ENCODE assay signal across 8 cellular contexts in genomic region chr5:671459-672328, GRCh38. TPM values are rescaled to one million over a fixed set of nuclear protein-coding genes. Genes with fewer than 3 reads are reported as not detected.
DNase-seq lines count a peak whose midpoint lies in the region; ATAC-seq and TF ChIP-seq lines count a peak whose summit lies in the region.

No MANE protein-coding gene starts in this region.

- H3K4me3 Mint-ChIP-seq in activated T-cell treated with anti-CD3 and anti-CD28 coated beads, Interleukin-2, amount 50 U/mL, for 4 hours, result no peak overlapping the region
- H3K4me3 Mint-ChIP-seq in natural killer cell, result no peak overlapping the region
- no peak overlapping the region for H3K4me3 Mint-ChIP-seq in stimulated activated naive CD8-positive, alpha-beta T cell treated with anti-CD3 and anti-CD28 coated beads, Interleukin-15, amount 100 ng/mL, for 72 hours

- H3K9me3 ChIP-seq in NT2/D1 (ENCODE audit: insufficient read depth, low read length), result no peaks in the 10 kb centered on the region

- peaks cover 18% of the 10 kb centered on the region for H3K4me1 ChIP-seq in NT2/D1 (ENCODE audit: insufficient read depth, insufficient read length)

- H3K27me3 Mint-ChIP-seq in activated T-cell treated with anti-CD3 and anti-CD28 coated beads, Interleukin-2, amount 50 U/mL, for 4 hours (ENCODE audit: low read depth), result peaks cover 3% of the 10 kb centered on the region
- no peaks in the 10 kb centered on the region for H3K27me3 Mint-ChIP-seq in natural killer cell (ENCODE audit: low read depth in 2 of 2)
- H3K27me3 Mint-ChIP-seq in stimulated activated naive CD8-positive, alpha-beta T cell treated with anti-CD3 and anti-CD28 coated beads, Interleukin-15, amount 100 ng/mL, for 72 hours, result peaks cover 37% of the 10 kb centered on the region

- H3K9me3 Mint-ChIP-seq in activated T-cell treated with anti-CD3 and anti-CD28 coated beads, Interleukin-2, amount 50 U/mL, for 4 hours, result no peaks in the 10 kb centered on the region
- no peaks in the 10 kb centered on the region for H3K9me3 Mint-ChIP-seq in natural killer cell
- no peaks in the 10 kb centered on the region for H3K9me3 Mint-ChIP-seq in stimulated activated naive CD8-positive, alpha-beta T cell treated with anti-CD3 and anti-CD28 coated beads, Interleukin-15, amount 100 ng/mL, for 72 hours

- H3K36me3 Mint-ChIP-seq in activated T-cell treated with anti-CD3 and anti-CD28 coated beads, Interleukin-2, amount 50 U/mL, for 4 hours (ENCODE audit: insufficient read depth), result peaks cover 6% of the 10 kb centered on the region
- peaks cover 9% of the 10 kb centered on the region for H3K36me3 Mint-ChIP-seq in natural killer cell

- ATAC-seq in GM18867 (IDR thresholded peaks at IDR 0.05; ENCODE audit: unreplicated experiment) (peak; percentile 74), natural killer cell (peak; percentile 63 to 81 (median 79))
- peak; percentile 81 to 82 for ATAC-seq in activated T-cell treated with anti-CD3 and anti-CD28 coated beads, Interleukin-2, amount 50 U/mL, for 4 hours
- ATAC-seq in stimulated activated naive CD8-positive, alpha-beta T cell treated with anti-CD3 and anti-CD28 coated beads, Interleukin-15, amount 100 ng/mL, for 72 hours, result peak; percentile 81

- no peak overlapping the region for H3K4me3 ChIP-seq in NT2/D1 (ENCODE audit: insufficient read length, low read depth)

- DNase-seq in ACHN (peak; percentile 58), HS-27A (ENCODE audit: low read depth) (peak; percentile 8), NT2/D1 (ENCODE audit: low read depth, low spot score) (peak; percentile 36), fibroblast of gingiva (ENCODE audit: low read depth) (peak; percentile 39), natural killer cell (peak; percentile 56)
- peak; percentile 62 for DNase-seq in activated T-cell treated with anti-CD3 and anti-CD28 coated beads, Interleukin-2, amount 50 U/mL, for 4 hours
- peak; percentile 71 to 72 for DNase-seq in stimulated activated naive CD8-positive, alpha-beta T cell treated with anti-CD3 and anti-CD28 coated beads, Interleukin-15, amount 100 ng/mL, for 72 hours

- intact Hi-C loops in natural killer cell (cut with micrococcal nuclease), result loop anchor here (2.0 kb wide), 1 partner anchor 231 kb away; no protein-coding TSS in a partner anchor

- in situ Hi-C loops in ACHN (cut with HindIII; ENCODE audit: low pct_ligation_motif_present, low pct_unique_long_range_greater_than_20kb, low sequenced_read_pairs), result no loop called here

- TF ChIP-seq CTCF in natural killer cell (IDR thresholded peaks at IDR 0.05), result peak; percentile 77

- H3K36me3 ChIP-seq in NT2/D1 (ENCODE audit: insufficient read depth, insufficient read length, low read length), result peaks cover 18% of the 10 kb centered on the region

- no peaks in the 10 kb centered on the region for H3K27me3 ChIP-seq in NT2/D1 (ENCODE audit: insufficient read depth, insufficient read length)

- H3K9ac ChIP-seq in NT2/D1 (ENCODE audit: insufficient read length, low read depth), result peak overlapping the region; percentile 21

- H3K4me1 Mint-ChIP-seq in activated T-cell treated with anti-CD3 and anti-CD28 coated beads, Interleukin-2, amount 50 U/mL, for 4 hours (ENCODE audit: low read depth), result peaks cover 13% of the 10 kb centered on the region
- peaks cover 10 to 15% of the 10 kb centered on the region in 2 donors for H3K4me1 Mint-ChIP-seq in natural killer cell
- H3K4me1 Mint-ChIP-seq in stimulated activated naive CD8-positive, alpha-beta T cell treated with anti-CD3 and anti-CD28 coated beads, Interleukin-15, amount 100 ng/mL, for 72 hours, result peaks cover 25% of the 10 kb centered on the region

- no peak overlapping the region for H3K27ac Mint-ChIP-seq in natural killer cell
- H3K27ac Mint-ChIP-seq in stimulated activated naive CD8-positive, alpha-beta T cell treated with anti-CD3 and anti-CD28 coated beads, Interleukin-15, amount 100 ng/mL, for 72 hours, result peak overlapping the region in 1 of 2 donors; percentile 90

RNA-seq across cellular contexts. Expression of gene TPPP, which starts 21.5 kb away (rescaled TPM):
- under 1 TPM; 0.08 to 0.19 (median 0.08) TPM for total RNA-seq in activated T-cell treated with anti-CD3 and anti-CD28 coated beads, Interleukin-2, amount 50 U/mL, for 4 hours
- 1 to 10 TPM in 2 of 3 donors, under 1 TPM in 1; 0.24 to 1.3 (median 1.2) TPM for total RNA-seq in natural killer cell

RNA-seq across cellular contexts. Expression of gene CEP72, which starts 59.6 kb away (rescaled TPM):
- total RNA-seq in activated T-cell treated with anti-CD3 and anti-CD28 coated beads, Interleukin-2, amount 50 U/mL, for 4 hours, result 10 to 100 TPM; 19.7 to 20.4 (median 19.9) TPM
- 10 to 100 TPM; 12.2 to 15.1 (median 12.3) TPM for total RNA-seq in natural killer cell

Comparison
In these comparisons a context has a peak if more than half of its experiments do, and no peak if none do; other contexts are left out.
1. DNase-seq: peak in every context shown above with its lines; median percentile 72 in stimulated activated naive CD8-positive, alpha-beta T cell treated with anti-CD3 and anti-CD28 coated beads, Interleukin-15, amount 100 ng/mL, for 72 hours; 62 in activated T-cell treated with anti-CD3 and anti-CD28 coated beads, Interleukin-2, amount 50 U/mL, for 4 hours; 58 in ACHN; 56 in natural killer cell; 39 in fibroblast of gingiva; 36 in NT2/D1; 8 in HS-27A.